In the genomic region with DNA sequence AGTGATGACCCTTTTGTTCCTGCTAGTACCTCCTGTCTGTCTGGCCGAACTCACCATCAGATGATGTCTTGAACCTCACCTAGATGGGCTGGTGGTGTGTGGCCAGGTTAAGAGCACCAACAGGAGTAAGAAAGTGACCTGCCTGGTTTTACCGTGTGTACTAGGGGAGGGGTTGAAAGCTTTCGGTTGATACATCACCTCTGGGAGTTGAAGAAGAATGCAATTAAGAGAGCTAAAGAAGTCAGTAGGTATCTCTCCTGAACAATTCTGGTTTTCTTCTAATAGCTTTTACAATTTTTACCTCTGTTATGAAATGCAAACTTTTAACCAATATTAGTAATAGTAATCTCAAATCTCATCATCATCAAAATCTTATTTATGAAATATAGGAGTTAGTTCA, we compare ENCODE assay signal across 7 cellular contexts. TPM values are rescaled to one million over a fixed set of nuclear protein-coding genes. Genes with fewer than 3 reads are reported as not detected.
"Had no signal": no experiment of that assay in that cellular context is flagged by ENCODE, and none has a peak within 500 bp of the region (broad histone marks: within the 10 kb centered on the region; RNA-seq: fewer than 3 reads in every experiment).

A gene with protein sequence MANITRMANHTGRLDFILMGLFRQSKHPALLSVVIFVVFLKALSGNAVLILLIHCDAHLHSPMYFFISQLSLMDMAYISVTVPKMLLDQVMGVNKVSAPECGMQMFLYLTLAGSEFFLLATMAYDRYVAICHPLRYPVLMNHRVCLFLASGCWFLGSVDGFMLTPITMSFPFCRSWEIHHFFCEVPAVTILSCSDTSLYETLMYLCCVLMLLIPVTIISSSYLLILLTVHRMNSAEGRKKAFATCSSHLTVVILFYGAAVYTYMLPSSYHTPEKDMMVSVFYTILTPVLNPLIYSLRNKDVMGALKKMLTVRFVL (minus strand): TSS at position 101 of the 400 bp plus-strand sequence. CDS start 3,281 bp downstream, outside the sequence.

RNA-seq across cellular contexts. Expression of the gene that starts here (rescaled TPM):
- total RNA-seq: GM23248, GM23338, H1, H4, H7, H9, HFFc6 had no signal
